ENCODE assay signal across 9 cellular contexts in the genomic region with DNA sequence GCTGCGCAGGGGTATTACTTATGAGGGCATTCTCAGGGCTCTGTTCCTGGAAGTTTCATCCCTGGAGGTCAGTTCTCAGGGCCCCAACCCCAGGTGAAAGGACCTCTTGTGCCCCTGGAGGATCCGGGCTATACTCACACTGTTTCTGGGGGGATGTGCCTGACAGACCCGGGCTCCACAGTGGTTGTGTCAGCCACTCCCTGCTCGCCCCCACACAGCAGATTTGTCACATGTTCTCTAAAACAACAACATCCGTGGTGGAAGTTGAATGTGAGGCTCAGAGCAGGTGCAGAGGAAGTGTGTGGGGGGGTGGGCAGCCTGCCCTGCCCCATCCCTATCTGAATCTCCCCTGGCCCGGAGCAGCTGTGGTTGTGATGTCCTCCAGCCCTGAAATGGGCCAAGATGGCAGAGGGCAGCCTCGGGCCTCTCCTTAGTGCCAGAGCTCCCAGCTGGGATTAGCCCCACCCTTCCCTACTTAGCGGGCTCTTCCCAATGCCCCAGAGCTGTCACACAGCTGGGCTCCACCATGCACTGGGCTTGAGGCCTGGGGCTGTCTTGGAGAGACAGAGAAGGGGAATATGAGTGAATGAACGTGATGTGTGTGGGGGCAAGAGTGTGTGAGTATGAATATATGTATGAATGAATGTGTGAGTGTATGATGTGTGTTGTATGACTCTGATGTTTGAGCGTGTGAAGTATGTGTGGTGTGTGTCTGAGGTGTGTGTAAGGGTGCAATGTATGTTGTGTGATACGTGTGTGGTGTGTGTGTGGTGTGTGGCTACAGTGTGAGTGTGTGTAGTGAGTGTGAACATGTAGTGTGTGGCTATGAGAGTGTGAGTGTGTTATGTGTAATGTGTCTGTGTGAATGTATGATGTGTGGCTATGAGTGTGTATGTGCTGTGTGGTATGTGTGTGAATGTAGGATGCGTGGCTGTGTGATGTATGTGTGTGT. TPM values are rescaled to one million over a fixed set of nuclear protein-coding genes. Genes with fewer than 3 reads are reported as not detected.
DNase-seq lines count a peak whose midpoint lies in the region; ATAC-seq and TF ChIP-seq lines count a peak whose summit lies in the region.
"Had no signal": no experiment of that assay in that cellular context is flagged by ENCODE, and none has a peak within 500 bp of the region (broad histone marks: within the 10 kb centered on the region; RNA-seq: fewer than 3 reads in every experiment).

No MANE protein-coding gene starts in this region.

- TF ChIP-seq EP300 in stomach (IDR thresholded peaks at IDR 0.05): no peak

- H3K4me1 Mint-ChIP-seq in osteocyte (ENCODE audit: unreplicated experiment): no peaks in the 10 kb centered on the region
- H3K4me1 Mint-ChIP-seq in neural progenitor cell: no peaks in the 10 kb centered on the region

- WGBS in stomach, 5 donors: 65 to 69% (median 66%) methylated on average over 11 to 12 of the region's 12 CpGs

- no peaks in the 10 kb centered on the region for H4K20me1 ChIP-seq in neural progenitor cell (ENCODE audit: low read depth)

- H3K9ac ChIP-seq in neural progenitor cell: no peak overlapping the region

- TF ChIP-seq CTCF in stomach (IDR thresholded peaks at IDR 0.05) (no peak), osteocyte (IDR thresholded peaks at IDR 0.05) (no peak), neural progenitor cell (IDR thresholded peaks at IDR 0.05) (no peak)

- no peaks in the 10 kb centered on the region for H3K27me3 ChIP-seq in stomach
- H3K27me3 ChIP-seq in neural progenitor cell: no peaks in the 10 kb centered on the region
- H3K27me3 ChIP-seq: SJSA1 had no signal

- no peak overlapping the region for H3K4me3 Mint-ChIP-seq in osteocyte (ENCODE audit: unreplicated experiment)
- no peak overlapping the region for H3K4me3 Mint-ChIP-seq in neural progenitor cell

- H3F3A ChIP-seq in neural progenitor cell (ENCODE audit: low read depth): no peaks in the 10 kb centered on the region

- peak; percentile 48 for ATAC-seq in GM19035 (IDR thresholded peaks at IDR 0.05; ENCODE audit: unreplicated experiment)
- peak; percentile 43 for ATAC-seq in HG03064 (IDR thresholded peaks at IDR 0.05; ENCODE audit: low read depth, unreplicated experiment)

- H3K27ac Mint-ChIP-seq in osteocyte (ENCODE audit: unreplicated experiment) (no peak overlapping the region), neural progenitor cell (no peak overlapping the region)

- H3K9me3 Mint-ChIP-seq in osteocyte (ENCODE audit: unreplicated experiment): no peaks in the 10 kb centered on the region
- H3K9me3 Mint-ChIP-seq in neural progenitor cell: no peaks in the 10 kb centered on the region

- no peaks in the 10 kb centered on the region for H3K36me3 Mint-ChIP-seq in osteocyte (ENCODE audit: unreplicated experiment)
- no peaks in the 10 kb centered on the region for H3K36me3 Mint-ChIP-seq in neural progenitor cell

- no peaks in the 10 kb centered on the region for H3K79me2 ChIP-seq in neural progenitor cell (ENCODE audit: low read depth)

- H2AFZ ChIP-seq in neural progenitor cell (replicated peaks): no peak overlapping the region

- peaks cover 9% of the 10 kb centered on the region for H3K27me3 Mint-ChIP-seq in osteocyte (ENCODE audit: unreplicated experiment)
- H3K27me3 Mint-ChIP-seq in neural progenitor cell (ENCODE audit: insufficient read depth, low read depth): peaks cover 3% of the 10 kb centered on the region

- intact Hi-C loops in stomach (cut with DNase I; ENCODE audit: low total_unique reads): no loop called here

- no peak for TF ChIP-seq POLR2A in stomach (IDR thresholded peaks at IDR 0.05)

- DNase-seq in activated CD4-positive, CD25-positive, alpha-beta regulatory T cell treated with anti-CD3 and anti-CD28 coated beads, Interleukin-2, amount 50 U/mL, for 72 hours: peak; percentile 57
- DNase-seq in germinal center (ENCODE audit: low spot score) (peak; percentile 72), stomach (no peak), osteocyte (ENCODE audit: extremely low spot score, unreplicated experiment) (no peak), dedifferentiated amniotic fluid mesenchymal stem cell (ENCODE audit: extremely low spot score) (no peak), neural progenitor cell (ENCODE audit: low spot score) (no peak)

- H3K4me3 ChIP-seq in stomach (no peak overlapping the region), neural progenitor cell (no peak overlapping the region)
- H3K4me3 ChIP-seq: SJSA1 had no signal

- peaks cover 5 to 23% (median 12%) of the 10 kb centered on the region in 4 donors for H3K4me1 ChIP-seq in stomach
- no peaks in the 10 kb centered on the region for H3K4me1 ChIP-seq in neural progenitor cell
- H3K4me1 ChIP-seq: SJSA1 had no signal

- no peak overlapping the region for H3K4me2 ChIP-seq in neural progenitor cell

- no peaks in the 10 kb centered on the region for H3K36me3 ChIP-seq in stomach
- H3K36me3 ChIP-seq in neural progenitor cell: no peaks in the 10 kb centered on the region
- H3K36me3 ChIP-seq: SJSA1 had no signal

- H3K27ac ChIP-seq in stomach: peak overlapping the region; percentile 0 to 71 (median 63)
- H3K27ac ChIP-seq in neural progenitor cell: no peak overlapping the region
- H3K27ac ChIP-seq: SJSA1 had no signal

- H3K9me3 ChIP-seq in stomach: no peaks in the 10 kb centered on the region
- no peaks in the 10 kb centered on the region for H3K9me3 ChIP-seq in neural progenitor cell (ENCODE audit: low read depth)
- H3K9me3 ChIP-seq: SJSA1 had no signal

RNA-seq across cellular contexts. Expression of a gene that starts 1.5 kb away (rescaled TPM):
- total RNA-seq in stomach: 1 to 10 TPM in 3 of 5 donors, not detected in 2; 4.5 to 6.6 (median 5.2) TPM
- polyA plus RNA-seq in stomach: 1 to 10 TPM; 3.3 to 6.7 (median 3.7) TPM
- total RNA-seq in osteocyte: not detected in 2 replicates
- total RNA-seq in neural progenitor cell (ENCODE audit: low replicate concordance): not detected in 2 replicates

RNA-seq across cellular contexts. Expression of a gene that starts 23.0 kb away (rescaled TPM):
- 1,000 to 10,000 TPM in 2 of 5 donors, 100 to 1,000 TPM in 2, 10 to 100 TPM in 1; 72.7 to 3,112 (median 316) TPM for total RNA-seq in stomach
- 100 to 1,000 TPM in 2 of 3 donors, 1 to 10 TPM in 1; 6.3 to 176 (median 150) TPM for polyA plus RNA-seq in stomach
- not detected in 2 replicates for total RNA-seq in osteocyte
- total RNA-seq in neural progenitor cell (ENCODE audit: low replicate concordance): not detected in 2 replicates
- total RNA-seq: SJSA1 had no signal

RNA-seq across cellular contexts. Expression of a gene that starts 26.0 kb away (rescaled TPM):
- total RNA-seq in stomach (not detected), osteocyte (not detected in 2 replicates), neural progenitor cell (ENCODE audit: low replicate concordance) (not detected in 2 replicates)
- under 1 TPM in 1 of 3 donors, not detected in 2; 1.00 TPM for polyA plus RNA-seq in stomach

RNA-seq across cellular contexts. Expression of a gene that starts 47.0 kb away (rescaled TPM):
- total RNA-seq in stomach (under 1 TPM in 2 of 5 donors, not detected in 3; 0.37 to 0.58 TPM), osteocyte (not detected in 2 replicates), neural progenitor cell (ENCODE audit: low replicate concordance) (not detected in 2 replicates)
- polyA plus RNA-seq in stomach: under 1 TPM in 1 of 3 donors, not detected in 2; 0.30 TPM
- total RNA-seq: SJSA1 had no signal

RNA-seq across cellular contexts. Expression of a gene that starts 57.9 kb away (rescaled TPM):
- total RNA-seq in stomach (not detected), osteocyte (not detected in 2 replicates), neural progenitor cell (ENCODE audit: low replicate concordance) (not detected in 2 replicates)
- polyA plus RNA-seq in stomach: under 1 TPM in 1 of 3 donors, not detected in 2; 0.13 TPM

Comparison
In these comparisons a context has a peak if more than half of its experiments do, and no peak if none do; other contexts are left out.
1. DNase-seq: peak in activated CD4-positive, CD25-positive, alpha-beta regulatory T cell treated with anti-CD3 and anti-CD28 coated beads, Interleukin-2, amount 50 U/mL, for 72 hours (single experiment) and germinal center (single experiment); none in stomach (single experiment), osteocyte (single experiment), dedifferentiated amniotic fluid mesenchymal stem cell (single experiment) and neural progenitor cell (single experiment).
2. RNA of a gene that starts 23.0 kb away (total RNA-seq): 72.7 to 3,112 TPM in stomach; not detected in osteocyte and not detected in neural progenitor cell; every median in the first group is over 10 times any median in the second.